Comparison of ENCODE assay signal across 29 cellular contexts in genomic region chr4:75122424-75123014, GRCh38.
"Had no signal": no experiment of that assay in that cellular context is flagged by ENCODE, and none has a peak within 500 bp of the region (broad histone marks: within the 10 kb centered on the region; RNA-seq: fewer than 3 reads in every experiment).

No MANE protein-coding gene starts in this region.

- H3K36me3 ChIP-seq: ovary, right lobe of liver, sigmoid colon, suprapubic skin, tibial artery, transverse colon, upper lobe of right lung, uterus had no signal

- H3K4me3 ChIP-seq: ovary, psoas muscle, right lobe of liver, sigmoid colon, suprapubic skin, testis, tibial artery, transverse colon, upper lobe of right lung, uterus had no signal

- H3K36me3 Mint-ChIP-seq: natural killer cell treated with Interleukin-12 subunit alpha and Interleukin-12 subunit beta and Interleukin-15 and Interleukin-18, amount 100 ng/mL, for 72 hours; stimulated activated effector memory CD8-positive, alpha-beta T cell treated with anti-CD3 and anti-CD28 coated beads, Interleukin-12 subunit alpha, Interleukin-12 subunit beta, amount 100 ng/mL, for 72 hours; type B pancreatic cell had no signal

- DNase-seq: naive B cell; naive thymus-derived CD8-positive, alpha-beta T cell; occipital lobe; ovary; posterior cingulate gyrus; psoas muscle; right cardiac atrium; right lobe of liver; sigmoid colon; small intestine; stimulated activated CD4-positive, alpha-beta T cell treated with anti-CD3 and anti-CD28 coated beads, Interleukin-15, amount 100 ng/mL, for 24 hours; stimulated activated CD4-positive, alpha-beta T cell treated with anti-CD3 and anti-CD28 coated beads, Interleukin-2, amount 100 ng/mL, for 24 hours; stimulated activated CD4-positive, alpha-beta T cell treated with anti-CD3 and anti-CD28 coated beads, Interleukin-2, amount 100 ng/mL, for 48 hours; stimulated activated CD4-positive, alpha-beta T cell treated with anti-CD3 and anti-CD28 coated beads, Interleukin-4, amount 100 ng/mL, for 24 hours; stimulated activated naive CD4-positive, alpha-beta T cell; stimulated activated naive CD8-positive, alpha-beta T cell treated with anti-CD3 and anti-CD28 coated beads, Interleukin-15, amount 100 ng/mL, for 72 hours; stimulated activated naive CD8-positive, alpha-beta T cell treated with anti-CD3 and anti-CD28 coated beads, Interleukin-15, Interleukin-2, amounts not matched to agents 100 U/mL and 50 U/mL, for 24 hours; substantia nigra; testis; tibial artery; transverse colon; upper lobe of right lung; uterus had no signal

- H3K4me1 Mint-ChIP-seq: naive thymus-derived CD8-positive, alpha-beta T cell; stimulated activated effector memory CD8-positive, alpha-beta T cell treated with anti-CD3 and anti-CD28 coated beads, Interleukin-12 subunit alpha, Interleukin-12 subunit beta, amount 100 ng/mL, for 72 hours; stimulated activated naive CD8-positive, alpha-beta T cell treated with anti-CD3 and anti-CD28 coated beads, Interleukin-15, amount 100 ng/mL, for 72 hours had no signal

- H3K4me1 ChIP-seq: parathyroid adenoma, psoas muscle, right lobe of liver, sigmoid colon, suprapubic skin, testis, tibial artery, transverse colon, upper lobe of right lung, uterus had no signal

- H3K27me3 Mint-ChIP-seq: naive thymus-derived CD8-positive, alpha-beta T cell; natural killer cell treated with Interleukin-12 subunit alpha and Interleukin-12 subunit beta and Interleukin-15 and Interleukin-18, amount 100 ng/mL, for 72 hours; progenitor cell of endocrine pancreas; stimulated activated naive CD8-positive, alpha-beta T cell treated with anti-CD3 and anti-CD28 coated beads, Interleukin-15, amount 100 ng/mL, for 72 hours; type B pancreatic cell had no signal

- H3K9me3 Mint-ChIP-seq: type B pancreatic cell had no signal

- H3K27me3 ChIP-seq: ovary, right lobe of liver, sigmoid colon, suprapubic skin, testis, tibial artery, transverse colon, upper lobe of right lung, uterus had no signal

- H3K27ac Mint-ChIP-seq: naive thymus-derived CD8-positive, alpha-beta T cell; natural killer cell treated with Interleukin-12 subunit alpha and Interleukin-12 subunit beta and Interleukin-15 and Interleukin-18, amount 100 ng/mL, for 72 hours; progenitor cell of endocrine pancreas; stimulated activated effector memory CD8-positive, alpha-beta T cell treated with anti-CD3 and anti-CD28 coated beads, Interleukin-12 subunit alpha, Interleukin-12 subunit beta, amount 100 ng/mL, for 72 hours; stimulated activated naive CD8-positive, alpha-beta T cell treated with anti-CD3 and anti-CD28 coated beads, Interleukin-15, amount 100 ng/mL, for 72 hours; type B pancreatic cell had no signal

- ATAC-seq: naive thymus-derived CD8-positive, alpha-beta T cell; natural killer cell treated with Interleukin-12 subunit alpha and Interleukin-12 subunit beta and Interleukin-15 and Interleukin-18, amount 100 ng/mL, for 72 hours; psoas muscle; right cardiac atrium; right lobe of liver; stimulated activated effector memory CD8-positive, alpha-beta T cell treated with anti-CD3 and anti-CD28 coated beads, Interleukin-12 subunit alpha, Interleukin-12 subunit beta, amount 100 ng/mL, for 72 hours; stimulated activated naive CD8-positive, alpha-beta T cell treated with anti-CD3 and anti-CD28 coated beads, Interleukin-15, amount 100 ng/mL, for 72 hours; stimulated activated naive CD8-positive, alpha-beta T cell treated with anti-CD3 and anti-CD28 coated beads, Interleukin-15, Interleukin-2, amounts not matched to agents 100 U/mL and 50 U/mL, for 24 hours; upper lobe of right lung had no signal

- H3K27ac ChIP-seq: ovary, parathyroid adenoma, psoas muscle, right lobe of liver, sigmoid colon, suprapubic skin, testis, tibial artery, transverse colon, upper lobe of right lung, uterus had no signal

- H3K4me3 Mint-ChIP-seq: naive B cell; naive thymus-derived CD8-positive, alpha-beta T cell; natural killer cell treated with Interleukin-12 subunit alpha and Interleukin-12 subunit beta and Interleukin-15 and Interleukin-18, amount 100 ng/mL, for 72 hours; stimulated activated effector memory CD8-positive, alpha-beta T cell treated with anti-CD3 and anti-CD28 coated beads, Interleukin-12 subunit alpha, Interleukin-12 subunit beta, amount 100 ng/mL, for 72 hours; stimulated activated naive CD8-positive, alpha-beta T cell treated with anti-CD3 and anti-CD28 coated beads, Interleukin-15, amount 100 ng/mL, for 72 hours; type B pancreatic cell had no signal

- H3K9me3 ChIP-seq: psoas muscle, right lobe of liver, suprapubic skin, testis, upper lobe of right lung had no signal
